ENCODE assay signal across 1 cellular context in the genomic region with DNA sequence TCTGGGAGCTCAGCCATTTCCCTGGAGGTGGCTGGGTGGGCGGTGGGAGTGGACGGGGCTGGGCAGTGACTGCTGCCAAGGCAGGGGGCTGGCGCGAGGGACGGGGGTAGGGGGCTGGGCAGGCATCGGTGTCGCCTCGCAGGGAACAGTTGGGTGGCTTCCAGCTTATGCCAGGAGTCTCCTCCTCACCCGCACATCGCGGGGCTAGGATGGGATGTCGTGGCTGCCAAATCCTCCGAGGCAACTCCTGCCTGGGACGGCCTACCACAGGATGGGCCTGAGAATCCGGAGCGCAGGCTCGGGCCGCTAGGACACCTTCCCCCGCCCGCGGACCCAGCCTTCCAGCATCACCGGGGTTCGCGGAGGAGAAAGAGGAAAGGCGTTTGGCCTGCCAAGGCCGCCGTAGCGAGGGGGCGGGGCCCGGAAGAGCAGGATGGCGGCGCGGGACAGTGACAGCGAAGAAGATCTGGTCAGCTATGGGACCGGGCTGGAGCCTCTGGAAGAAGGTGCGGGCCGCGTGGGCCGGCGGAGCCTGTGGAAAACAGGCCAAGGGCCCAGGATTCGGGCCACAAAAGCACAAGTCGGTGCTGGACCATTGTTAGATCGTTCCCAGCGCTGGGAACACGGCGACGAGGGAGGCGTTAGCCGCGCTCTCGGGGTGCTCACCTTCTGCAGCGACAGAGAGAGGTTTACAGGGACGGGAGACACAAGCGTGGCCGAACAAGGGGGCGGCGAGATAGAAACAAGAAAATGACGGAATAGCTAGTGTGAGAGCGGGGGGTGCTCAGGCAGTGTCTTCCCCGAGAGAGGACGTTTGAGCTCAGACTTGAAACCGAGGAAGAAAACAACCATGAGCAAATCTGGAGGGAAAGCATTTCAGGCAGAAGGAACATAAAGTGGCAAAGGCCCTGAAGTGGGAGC.
TF ChIP-seq lines count a peak whose summit lies in the region.

A gene with protein sequence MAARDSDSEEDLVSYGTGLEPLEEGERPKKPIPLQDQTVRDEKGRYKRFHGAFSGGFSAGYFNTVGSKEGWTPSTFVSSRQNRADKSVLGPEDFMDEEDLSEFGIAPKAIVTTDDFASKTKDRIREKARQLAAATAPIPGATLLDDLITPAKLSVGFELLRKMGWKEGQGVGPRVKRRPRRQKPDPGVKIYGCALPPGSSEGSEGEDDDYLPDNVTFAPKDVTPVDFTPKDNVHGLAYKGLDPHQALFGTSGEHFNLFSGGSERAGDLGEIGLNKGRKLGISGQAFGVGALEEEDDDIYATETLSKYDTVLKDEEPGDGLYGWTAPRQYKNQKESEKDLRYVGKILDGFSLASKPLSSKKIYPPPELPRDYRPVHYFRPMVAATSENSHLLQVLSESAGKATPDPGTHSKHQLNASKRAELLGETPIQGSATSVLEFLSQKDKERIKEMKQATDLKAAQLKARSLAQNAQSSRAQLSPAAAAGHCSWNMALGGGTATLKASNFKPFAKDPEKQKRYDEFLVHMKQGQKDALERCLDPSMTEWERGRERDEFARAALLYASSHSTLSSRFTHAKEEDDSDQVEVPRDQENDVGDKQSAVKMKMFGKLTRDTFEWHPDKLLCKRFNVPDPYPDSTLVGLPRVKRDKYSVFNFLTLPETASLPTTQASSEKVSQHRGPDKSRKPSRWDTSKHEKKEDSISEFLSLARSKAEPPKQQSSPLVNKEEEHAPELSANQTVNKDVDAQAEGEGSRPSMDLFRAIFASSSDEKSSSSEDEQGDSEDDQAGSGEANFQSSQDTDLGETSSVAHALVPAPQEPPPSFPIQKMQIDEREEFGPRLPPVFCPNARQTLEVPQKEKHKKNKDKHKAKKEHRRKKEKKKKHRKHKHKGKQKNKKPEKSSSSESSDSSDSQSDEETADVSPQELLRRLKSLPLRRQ (plus strand): TSS at position 421 of the 921 bp plus-strand sequence. CDS start 13 bp downstream, at position 434.

TF ChIP-seq in HepG2, 621 proteins besides CTCF, POLR2A, EP300 and RAD21 (continued from another document and continues in another):
- TF ChIP-seq, protein P1, sequence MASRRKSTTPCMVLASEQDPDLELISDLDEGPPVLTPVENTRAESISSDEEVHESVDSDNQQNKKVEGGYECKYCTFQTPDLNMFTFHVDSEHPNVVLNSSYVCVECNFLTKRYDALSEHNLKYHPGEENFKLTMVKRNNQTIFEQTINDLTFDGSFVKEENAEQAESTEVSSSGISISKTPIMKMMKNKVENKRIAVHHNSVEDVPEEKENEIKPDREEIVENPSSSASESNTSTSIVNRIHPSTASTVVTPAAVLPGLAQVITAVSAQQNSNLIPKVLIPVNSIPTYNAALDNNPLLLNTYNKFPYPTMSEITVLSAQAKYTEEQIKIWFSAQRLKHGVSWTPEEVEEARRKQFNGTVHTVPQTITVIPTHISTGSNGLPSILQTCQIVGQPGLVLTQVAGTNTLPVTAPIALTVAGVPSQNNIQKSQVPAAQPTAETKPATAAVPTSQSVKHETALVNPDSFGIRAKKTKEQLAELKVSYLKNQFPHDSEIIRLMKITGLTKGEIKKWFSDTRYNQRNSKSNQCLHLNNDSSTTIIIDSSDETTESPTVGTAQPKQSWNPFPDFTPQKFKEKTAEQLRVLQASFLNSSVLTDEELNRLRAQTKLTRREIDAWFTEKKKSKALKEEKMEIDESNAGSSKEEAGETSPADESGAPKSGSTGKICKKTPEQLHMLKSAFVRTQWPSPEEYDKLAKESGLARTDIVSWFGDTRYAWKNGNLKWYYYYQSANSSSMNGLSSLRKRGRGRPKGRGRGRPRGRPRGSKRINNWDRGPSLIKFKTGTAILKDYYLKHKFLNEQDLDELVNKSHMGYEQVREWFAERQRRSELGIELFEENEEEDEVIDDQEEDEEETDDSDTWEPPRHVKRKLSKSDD (CRISPR knock-in tag; IDR thresholded peaks at IDR 0.05; ENCODE audit: low read depth): no peak
- no peak for TF ChIP-seq CAMTA2 (CRISPR knock-in tag; IDR thresholded peaks at IDR 0.05; ENCODE audit: borderline replicate concordance)
- TF ChIP-seq, protein P2, sequence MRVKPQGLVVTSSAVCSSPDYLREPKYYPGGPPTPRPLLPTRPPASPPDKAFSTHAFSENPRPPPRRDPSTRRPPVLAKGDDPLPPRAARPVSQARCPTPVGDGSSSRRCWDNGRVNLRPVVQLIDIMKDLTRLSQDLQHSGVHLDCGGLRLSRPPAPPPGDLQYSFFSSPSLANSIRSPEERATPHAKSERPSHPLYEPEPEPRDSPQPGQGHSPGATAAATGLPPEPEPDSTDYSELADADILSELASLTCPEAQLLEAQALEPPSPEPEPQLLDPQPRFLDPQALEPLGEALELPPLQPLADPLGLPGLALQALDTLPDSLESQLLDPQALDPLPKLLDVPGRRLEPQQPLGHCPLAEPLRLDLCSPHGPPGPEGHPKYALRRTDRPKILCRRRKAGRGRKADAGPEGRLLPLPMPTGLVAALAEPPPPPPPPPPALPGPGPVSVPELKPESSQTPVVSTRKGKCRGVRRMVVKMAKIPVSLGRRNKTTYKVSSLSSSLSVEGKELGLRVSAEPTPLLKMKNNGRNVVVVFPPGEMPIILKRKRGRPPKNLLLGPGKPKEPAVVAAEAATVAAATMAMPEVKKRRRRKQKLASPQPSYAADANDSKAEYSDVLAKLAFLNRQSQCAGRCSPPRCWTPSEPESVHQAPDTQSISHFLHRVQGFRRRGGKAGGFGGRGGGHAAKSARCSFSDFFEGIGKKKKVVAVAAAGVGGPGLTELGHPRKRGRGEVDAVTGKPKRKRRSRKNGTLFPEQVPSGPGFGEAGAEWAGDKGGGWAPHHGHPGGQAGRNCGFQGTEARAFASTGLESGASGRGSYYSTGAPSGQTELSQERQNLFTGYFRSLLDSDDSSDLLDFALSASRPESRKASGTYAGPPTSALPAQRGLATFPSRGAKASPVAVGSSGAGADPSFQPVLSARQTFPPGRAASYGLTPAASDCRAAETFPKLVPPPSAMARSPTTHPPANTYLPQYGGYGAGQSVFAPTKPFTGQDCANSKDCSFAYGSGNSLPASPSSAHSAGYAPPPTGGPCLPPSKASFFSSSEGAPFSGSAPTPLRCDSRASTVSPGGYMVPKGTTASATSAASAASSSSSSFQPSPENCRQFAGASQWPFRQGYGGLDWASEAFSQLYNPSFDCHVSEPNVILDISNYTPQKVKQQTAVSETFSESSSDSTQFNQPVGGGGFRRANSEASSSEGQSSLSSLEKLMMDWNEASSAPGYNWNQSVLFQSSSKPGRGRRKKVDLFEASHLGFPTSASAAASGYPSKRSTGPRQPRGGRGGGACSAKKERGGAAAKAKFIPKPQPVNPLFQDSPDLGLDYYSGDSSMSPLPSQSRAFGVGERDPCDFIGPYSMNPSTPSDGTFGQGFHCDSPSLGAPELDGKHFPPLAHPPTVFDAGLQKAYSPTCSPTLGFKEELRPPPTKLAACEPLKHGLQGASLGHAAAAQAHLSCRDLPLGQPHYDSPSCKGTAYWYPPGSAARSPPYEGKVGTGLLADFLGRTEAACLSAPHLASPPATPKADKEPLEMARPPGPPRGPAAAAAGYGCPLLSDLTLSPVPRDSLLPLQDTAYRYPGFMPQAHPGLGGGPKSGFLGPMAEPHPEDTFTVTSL (CRISPR knock-in tag; IDR thresholded peaks at IDR 0.05; ENCODE audit: borderline replicate concordance): no peak
- TF ChIP-seq, protein P3, sequence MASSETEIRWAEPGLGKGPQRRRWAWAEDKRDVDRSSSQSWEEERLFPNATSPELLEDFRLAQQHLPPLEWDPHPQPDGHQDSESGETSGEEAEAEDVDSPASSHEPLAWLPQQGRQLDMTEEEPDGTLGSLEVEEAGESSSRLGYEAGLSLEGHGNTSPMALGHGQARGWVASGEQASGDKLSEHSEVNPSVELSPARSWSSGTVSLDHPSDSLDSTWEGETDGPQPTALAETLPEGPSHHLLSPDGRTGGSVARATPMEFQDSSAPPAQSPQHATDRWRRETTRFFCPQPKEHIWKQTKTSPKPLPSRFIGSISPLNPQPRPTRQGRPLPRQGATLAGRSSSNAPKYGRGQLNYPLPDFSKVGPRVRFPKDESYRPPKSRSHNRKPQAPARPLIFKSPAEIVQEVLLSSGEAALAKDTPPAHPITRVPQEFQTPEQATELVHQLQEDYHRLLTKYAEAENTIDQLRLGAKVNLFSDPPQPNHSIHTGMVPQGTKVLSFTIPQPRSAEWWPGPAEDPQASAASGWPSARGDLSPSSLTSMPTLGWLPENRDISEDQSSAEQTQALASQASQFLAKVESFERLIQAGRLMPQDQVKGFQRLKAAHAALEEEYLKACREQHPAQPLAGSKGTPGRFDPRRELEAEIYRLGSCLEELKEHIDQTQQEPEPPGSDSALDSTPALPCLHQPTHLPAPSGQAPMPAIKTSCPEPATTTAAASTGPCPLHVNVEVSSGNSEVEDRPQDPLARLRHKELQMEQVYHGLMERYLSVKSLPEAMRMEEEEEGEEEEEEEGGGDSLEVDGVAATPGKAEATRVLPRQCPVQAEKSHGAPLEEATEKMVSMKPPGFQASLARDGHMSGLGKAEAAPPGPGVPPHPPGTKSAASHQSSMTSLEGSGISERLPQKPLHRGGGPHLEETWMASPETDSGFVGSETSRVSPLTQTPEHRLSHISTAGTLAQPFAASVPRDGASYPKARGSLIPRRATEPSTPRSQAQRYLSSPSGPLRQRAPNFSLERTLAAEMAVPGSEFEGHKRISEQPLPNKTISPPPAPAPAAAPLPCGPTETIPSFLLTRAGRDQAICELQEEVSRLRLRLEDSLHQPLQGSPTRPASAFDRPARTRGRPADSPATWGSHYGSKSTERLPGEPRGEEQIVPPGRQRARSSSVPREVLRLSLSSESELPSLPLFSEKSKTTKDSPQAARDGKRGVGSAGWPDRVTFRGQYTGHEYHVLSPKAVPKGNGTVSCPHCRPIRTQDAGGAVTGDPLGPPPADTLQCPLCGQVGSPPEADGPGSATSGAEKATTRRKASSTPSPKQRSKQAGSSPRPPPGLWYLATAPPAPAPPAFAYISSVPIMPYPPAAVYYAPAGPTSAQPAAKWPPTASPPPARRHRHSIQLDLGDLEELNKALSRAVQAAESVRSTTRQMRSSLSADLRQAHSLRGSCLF (CRISPR knock-in tag; IDR thresholded peaks at IDR 0.05; ENCODE audit: borderline replicate concordance): no peak
- TF ChIP-seq NR1H2 (CRISPR knock-in tag; IDR thresholded peaks at IDR 0.05; ENCODE audit: borderline replicate concordance, low read depth): no peak
- no peak for TF ChIP-seq ZNF253 (CRISPR knock-in tag; IDR thresholded peaks at IDR 0.05; ENCODE audit: borderline replicate concordance)
- TF ChIP-seq SRF (IDR thresholded peaks at IDR 0.05; ENCODE audit: low read depth, low read length): no peak
- TF ChIP-seq KDM5B (CRISPR knock-in tag; IDR thresholded peaks at IDR 0.05; ENCODE audit: borderline replicate concordance): peak; percentile 70; the same call in 1 of the 2 replicates
- TF ChIP-seq ZNF775 (CRISPR knock-in tag; IDR thresholded peaks at IDR 0.05; ENCODE audit: borderline replicate concordance): no peak
- TF ChIP-seq KMT2A (CRISPR knock-in tag; IDR thresholded peaks at IDR 0.05): peak; percentile 97
- TF ChIP-seq BHLHE40 (IDR thresholded peaks at IDR 0.05; ENCODE audit: low read length): no peak
- peak; percentile 71 for TF ChIP-seq MED1 (CRISPR knock-in tag; IDR thresholded peaks at IDR 0.05)
- TF ChIP-seq, protein P4, sequence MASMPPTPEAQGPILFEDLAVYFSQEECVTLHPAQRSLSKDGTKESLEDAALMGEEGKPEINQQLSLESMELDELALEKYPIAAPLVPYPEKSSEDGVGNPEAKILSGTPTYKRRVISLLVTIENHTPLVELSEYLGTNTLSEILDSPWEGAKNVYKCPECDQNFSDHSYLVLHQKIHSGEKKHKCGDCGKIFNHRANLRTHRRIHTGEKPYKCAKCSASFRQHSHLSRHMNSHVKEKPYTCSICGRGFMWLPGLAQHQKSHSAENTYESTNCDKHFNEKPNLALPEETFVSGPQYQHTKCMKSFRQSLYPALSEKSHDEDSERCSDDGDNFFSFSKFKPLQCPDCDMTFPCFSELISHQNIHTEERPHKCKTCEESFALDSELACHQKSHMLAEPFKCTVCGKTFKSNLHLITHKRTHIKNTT (CRISPR knock-in tag; IDR thresholded peaks at IDR 0.05): no peak
- TF ChIP-seq ZNF543 (CRISPR knock-in tag; IDR thresholded peaks at IDR 0.05): peak; percentile 91
- peak; percentile 78 for TF ChIP-seq ZMYM4 (CRISPR knock-in tag; IDR thresholded peaks at IDR 0.05)
- TF ChIP-seq CHCHD3 (CRISPR knock-in tag; IDR thresholded peaks at IDR 0.05): no peak
- TF ChIP-seq RNF2 (conservative IDR thresholded peaks at IDR 0.05; ENCODE audit: low read depth): no peak
- TF ChIP-seq ZNF501 (CRISPR knock-in tag; IDR thresholded peaks at IDR 0.05): peak; percentile 87
- no peak for TF ChIP-seq NKX3-1 (CRISPR knock-in tag; IDR thresholded peaks at IDR 0.05)
- TF ChIP-seq, protein P5, sequence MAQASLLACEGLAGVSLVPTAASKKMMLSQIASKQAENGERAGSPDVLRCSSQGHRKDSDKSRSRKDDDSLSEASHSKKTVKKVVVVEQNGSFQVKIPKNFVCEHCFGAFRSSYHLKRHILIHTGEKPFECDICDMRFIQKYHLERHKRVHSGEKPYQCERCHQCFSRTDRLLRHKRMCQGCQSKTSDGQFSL (CRISPR knock-in tag; IDR thresholded peaks at IDR 0.05): no peak; the same call in 1 of the 2 replicates
- no peak for TF ChIP-seq ADNP (CRISPR knock-in tag; IDR thresholded peaks at IDR 0.05)
- TF ChIP-seq SP140L (CRISPR knock-in tag; IDR thresholded peaks at IDR 0.05; ENCODE audit: borderline replicate concordance): 0 out of 2 replicates have a peak, but pooled peaks have one; percentile 80
- no peak for TF ChIP-seq ZNF841 (CRISPR knock-in tag; IDR thresholded peaks at IDR 0.05; ENCODE audit: borderline replicate concordance)
- TF ChIP-seq, protein P6, sequence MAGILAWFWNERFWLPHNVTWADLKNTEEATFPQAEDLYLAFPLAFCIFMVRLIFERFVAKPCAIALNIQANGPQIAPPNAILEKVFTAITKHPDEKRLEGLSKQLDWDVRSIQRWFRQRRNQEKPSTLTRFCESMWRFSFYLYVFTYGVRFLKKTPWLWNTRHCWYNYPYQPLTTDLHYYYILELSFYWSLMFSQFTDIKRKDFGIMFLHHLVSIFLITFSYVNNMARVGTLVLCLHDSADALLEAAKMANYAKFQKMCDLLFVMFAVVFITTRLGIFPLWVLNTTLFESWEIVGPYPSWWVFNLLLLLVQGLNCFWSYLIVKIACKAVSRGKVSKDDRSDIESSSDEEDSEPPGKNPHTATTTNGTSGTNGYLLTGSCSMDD (CRISPR knock-in tag; IDR thresholded peaks at IDR 0.05): no peak
- TF ChIP-seq SMYD3 (CRISPR knock-in tag; IDR thresholded peaks at IDR 0.05): no peak
- TF ChIP-seq ZNF230 (CRISPR knock-in tag; IDR thresholded peaks at IDR 0.05): no peak
- TF ChIP-seq ZNF672 (CRISPR knock-in tag; IDR thresholded peaks at IDR 0.05): no peak
- TF ChIP-seq ZNF235 (CRISPR knock-in tag; IDR thresholded peaks at IDR 0.05; ENCODE audit: borderline replicate concordance): no peak
- no peak; the same call in 1 of the 2 replicates for TF ChIP-seq NR2F6 (IDR thresholded peaks at IDR 0.05)
- peak; percentile 47; the same call in 1 of the 2 replicates for TF ChIP-seq NR2F6 (CRISPR knock-in tag; IDR thresholded peaks at IDR 0.05)
- TF ChIP-seq ZNF746 (CRISPR knock-in tag; IDR thresholded peaks at IDR 0.05): no peak
- peak; percentile 83 for TF ChIP-seq ZNF883 (CRISPR knock-in tag; IDR thresholded peaks at IDR 0.05; ENCODE audit: not compliant biosample characterization)
- peak; percentile 84 for TF ChIP-seq ISL2 (CRISPR knock-in tag; IDR thresholded peaks at IDR 0.05)
- 0 out of 2 replicates have a peak, but pooled peaks have one; percentile 56 for TF ChIP-seq ZNF44 (CRISPR knock-in tag; IDR thresholded peaks at IDR 0.05)
- no peak for TF ChIP-seq PAWR (CRISPR knock-in tag; IDR thresholded peaks at IDR 0.05; ENCODE audit: borderline replicate concordance)
- TF ChIP-seq SOX6 (IDR thresholded peaks at IDR 0.05): no peak
- TF ChIP-seq SOX6 (CRISPR knock-in tag; IDR thresholded peaks at IDR 0.05): peak; percentile 57; the same call in 1 of the 2 replicates
- TF ChIP-seq ZNF460 (CRISPR knock-in tag; IDR thresholded peaks at IDR 0.05; ENCODE audit: borderline replicate concordance): no peak; the same call in 1 of the 2 replicates
- TF ChIP-seq ZNF335 (CRISPR knock-in tag; IDR thresholded peaks at IDR 0.05): no peak
- no peak for TF ChIP-seq RFX5 (IDR thresholded peaks at IDR 0.05; ENCODE audit: low read depth, low read length)
- TF ChIP-seq SKI (IDR thresholded peaks at IDR 0.05; ENCODE audit: partially characterized antibody): no peak
